1 cellular context compared by ENCODE assay signal in genomic region chr9:95507456-95508241, GRCh38.
A peak's percentile ranks its signal among the peaks of the same experiment; 100 is the strongest.
TF ChIP-seq lines count a peak whose summit lies in the region.

No MANE protein-coding gene starts in this region.

TF ChIP-seq in HEK293, 187 proteins besides CTCF, POLR2A, EP300 and RAD21 (continued from another document):
- TF ChIP-seq HIC1 (tag by site-specific recombination; IDR thresholded peaks at IDR 0.05), result peak; percentile 66
- TF ChIP-seq ZNF169 (tag by site-specific recombination; IDR thresholded peaks at IDR 0.05), result peak; percentile 75; the same call in 1 of the 2 replicates
- TF ChIP-seq ZNF530 (tag by site-specific recombination; IDR thresholded peaks at IDR 0.05; ENCODE audit: low read depth), result no peak
- no peak for TF ChIP-seq ZNF302 (tag by site-specific recombination; IDR thresholded peaks at IDR 0.05; ENCODE audit: low read depth)
- no peak for TF ChIP-seq SCRT2 (tag by site-specific recombination; IDR thresholded peaks at IDR 0.05)
- no peak for TF ChIP-seq HOXC10 (CRISPR knock-in tag; IDR thresholded peaks at IDR 0.05)
- TF ChIP-seq ATF2 (tag by site-specific recombination; IDR thresholded peaks at IDR 0.05; ENCODE audit: low read depth), result no peak
- peak; percentile 51; the same call in 1 of the 2 replicates for TF ChIP-seq ZNF394 (tag by site-specific recombination; IDR thresholded peaks at IDR 0.05; ENCODE audit: borderline replicate concordance)
- 0 out of 2 replicates have a peak, but pooled peaks have one; percentile 32 for TF ChIP-seq ZNF449 (tag by site-specific recombination; IDR thresholded peaks at IDR 0.05)
- no peak for TF ChIP-seq ZNF704 (tag by site-specific recombination; IDR thresholded peaks at IDR 0.05)
- TF ChIP-seq ZNF518A (tag by site-specific recombination; conservative IDR thresholded peaks at IDR 0.05; ENCODE audit: low read depth), result no peak
- TF ChIP-seq SALL2 (tag by site-specific recombination; IDR thresholded peaks at IDR 0.05; ENCODE audit: borderline replicate concordance), result no peak
- TF ChIP-seq PRDM10 (tag by site-specific recombination; IDR thresholded peaks at IDR 0.05), result peak; percentile 99
- peak; percentile 60; the same call in 1 of the 2 replicates for TF ChIP-seq INSM2 (tag by site-specific recombination; IDR thresholded peaks at IDR 0.05)
- peak; percentile 63 for TF ChIP-seq KLF1 (tag by site-specific recombination; IDR thresholded peaks at IDR 0.05)
- TF ChIP-seq ZNF707 (tag by site-specific recombination; IDR thresholded peaks at IDR 0.05), result no peak
- 0 out of 2 replicates have a peak, but pooled peaks have one; percentile 43 for TF ChIP-seq ZNF561 (tag by site-specific recombination; IDR thresholded peaks at IDR 0.05; ENCODE audit: borderline replicate concordance)
- TF ChIP-seq ZNF792 (tag by site-specific recombination; IDR thresholded peaks at IDR 0.05), result peak; percentile 88
- TF ChIP-seq AEBP2 (tag by site-specific recombination; IDR thresholded peaks at IDR 0.05; ENCODE audit: borderline replicate concordance), result no peak
